ENCODE assay signal across 33 cellular contexts in genomic region chr5:84213861-84214260, GRCh38.
"Had no signal": no experiment of that assay in that cellular context is flagged by ENCODE, and none has a peak within 500 bp of the region (broad histone marks: within the 10 kb centered on the region; RNA-seq: fewer than 3 reads in every experiment).

No MANE protein-coding gene starts in this region.

- H3K4me1 Mint-ChIP-seq: activated CD4-positive, alpha-beta memory T cell treated with anti-CD3 and anti-CD28 coated beads, Interleukin-2, amount 10 ng/mL, durations not matched to agents 7 days and 5 days; activated CD4-positive, alpha-beta T cell treated with anti-CD3 and anti-CD28 coated beads for 36 hours; activated CD4-positive, alpha-beta T cell treated with anti-CD3 and anti-CD28 coated beads, Interleukin-2, amount 10 ng/mL, durations not matched to agents 24 days and 14 days; central memory CD8-positive, alpha-beta T cell; T-helper 17 cell had no signal

- H3K36me3 Mint-ChIP-seq: activated naive CD8-positive, alpha-beta T cell had no signal

- H3K27me3 Mint-ChIP-seq: activated CD4-positive, alpha-beta memory T cell treated with anti-CD3 and anti-CD28 coated beads, Interleukin-2, amount 10 ng/mL, durations not matched to agents 7 days and 5 days; activated CD4-positive, alpha-beta T cell treated with anti-CD3 and anti-CD28 coated beads for 36 hours; activated CD4-positive, alpha-beta T cell treated with anti-CD3 and anti-CD28 coated beads, Interleukin-2, amount 10 ng/mL, durations not matched to agents 24 days and 14 days; activated naive CD8-positive, alpha-beta T cell; activated T-cell treated with anti-CD3 and anti-CD28 coated beads, Interleukin-2, amount 50 U/mL, for 24 hours; central memory CD8-positive, alpha-beta T cell; dendritic cell treated with granulocyte-macrophage colony-stimulating factor and Interleukin-4, amounts not matched to agents 40 ng/mL and 50 ng/mL, for 4 days; T-helper 17 cell had no signal

- H3K9me3 Mint-ChIP-seq: activated CD4-positive, alpha-beta memory T cell treated with anti-CD3 and anti-CD28 coated beads, Interleukin-2, amount 10 ng/mL, durations not matched to agents 7 days and 5 days; activated CD4-positive, alpha-beta T cell treated with anti-CD3 and anti-CD28 coated beads, Interleukin-2, amount 10 ng/mL, durations not matched to agents 24 days and 14 days; dendritic cell treated with granulocyte-macrophage colony-stimulating factor and Interleukin-4, amounts not matched to agents 40 ng/mL and 50 ng/mL, for 4 days; T-helper 2 cell treated with Interferon-gamma antibody and Interleukin-4, amounts not matched to agents 5 μg/mL and 100 μg/mL, for 36 hours had no signal

- H3K9me3 ChIP-seq: adrenal gland, ascending aorta, gastrocnemius medialis, heart left ventricle had no signal

- DNase-seq: activated CD4-positive, alpha-beta memory T cell treated with anti-CD3 and anti-CD28 coated beads, Interleukin-2, amount 10 ng/mL, durations not matched to agents 7 days and 5 days; activated CD4-positive, alpha-beta T cell treated with anti-CD3 and anti-CD28 coated beads for 36 hours; activated CD4-positive, alpha-beta T cell treated with anti-CD3 and anti-CD28 coated beads, Interleukin-2, amount 10 ng/mL, durations not matched to agents 24 days and 14 days; activated CD4-positive, CD25-positive, alpha-beta regulatory T cell; activated CD4-positive, CD25-positive, alpha-beta regulatory T cell treated with anti-CD3 and anti-CD28 coated beads, Interleukin-2, amount 50 U/mL, for 72 hours; activated CD8-positive, alpha-beta memory T cell treated with anti-CD3 and anti-CD28 coated beads, Interleukin-2, amount 50 U/mL, for 48 hours; activated gamma-delta T cell treated with Interleukin-2 at 50 U/mL for 16 hours; activated naive CD4-positive, alpha-beta T cell treated with anti-CD3 and anti-CD28 coated beads, Interleukin-2, amount 50 U/mL, for 16 hours; activated naive CD4-positive, alpha-beta T cell treated with Interleukin-2 at 50 U/mL for 16 hours; activated T-cell treated with anti-CD3 and anti-CD28 coated beads for 4 hours; activated T-cell treated with anti-CD3 and anti-CD28 coated beads, Interleukin-2, amount 50 U/mL, for 24 hours; activated T-cell treated with anti-CD3 and anti-CD28 coated beads, Interleukin-2, amount 50 U/mL, for 72 hours; adrenal gland; brain microvascular endothelial cell; dorsolateral prefrontal cortex; effector memory CD4-positive, alpha-beta T cell; endodermal cell; foreskin keratinocyte; gastrocnemius medialis; glutamatergic neuron; heart left ventricle; T-helper 1 cell; T-helper 17 cell; T1000; WERI-Rb-1 had no signal

- FAIRE-seq: bronchial epithelial cell had no signal

- H3K4me3 Mint-ChIP-seq: activated CD4-positive, alpha-beta memory T cell treated with anti-CD3 and anti-CD28 coated beads, Interleukin-2, amount 10 ng/mL, durations not matched to agents 7 days and 5 days; activated CD4-positive, alpha-beta T cell treated with anti-CD3 and anti-CD28 coated beads for 36 hours; activated CD4-positive, alpha-beta T cell treated with anti-CD3 and anti-CD28 coated beads, Interleukin-2, amount 10 ng/mL, durations not matched to agents 24 days and 14 days; activated naive CD8-positive, alpha-beta T cell; activated T-cell treated with anti-CD3 and anti-CD28 coated beads, Interleukin-2, amount 50 U/mL, for 24 hours; activated T-cell treated with anti-CD3 and anti-CD28 coated beads, Interleukin-2, amount 50 U/mL, for 72 hours; central memory CD8-positive, alpha-beta T cell; dendritic cell treated with granulocyte-macrophage colony-stimulating factor and Interleukin-4, amounts not matched to agents 40 ng/mL and 50 ng/mL, for 4 days; endodermal cell; T-helper 17 cell; T-helper 2 cell treated with Interferon-gamma antibody and Interleukin-4, amounts not matched to agents 5 μg/mL and 100 μg/mL, for 36 hours had no signal

- ATAC-seq: activated CD4-positive, alpha-beta T cell treated with anti-CD3 and anti-CD28 coated beads for 36 hours; activated T-cell treated with anti-CD3 and anti-CD28 coated beads, Interleukin-2, amount 50 U/mL, for 72 hours; esophagus mucosa; foreskin keratinocyte; gastrocnemius medialis; heart left ventricle; T-helper 17 cell had no signal

- H3K27ac Mint-ChIP-seq: activated CD4-positive, alpha-beta memory T cell treated with anti-CD3 and anti-CD28 coated beads, Interleukin-2, amount 10 ng/mL, durations not matched to agents 7 days and 5 days; activated CD4-positive, alpha-beta T cell treated with anti-CD3 and anti-CD28 coated beads for 36 hours; activated CD4-positive, alpha-beta T cell treated with anti-CD3 and anti-CD28 coated beads, Interleukin-2, amount 10 ng/mL, durations not matched to agents 24 days and 14 days; activated naive CD8-positive, alpha-beta T cell; activated T-cell treated with anti-CD3 and anti-CD28 coated beads, Interleukin-2, amount 50 U/mL, for 24 hours; activated T-cell treated with anti-CD3 and anti-CD28 coated beads, Interleukin-2, amount 50 U/mL, for 72 hours; dendritic cell treated with granulocyte-macrophage colony-stimulating factor and Interleukin-4, amounts not matched to agents 40 ng/mL and 50 ng/mL, for 4 days; endodermal cell; T-helper 17 cell; T-helper 2 cell treated with Interferon-gamma antibody and Interleukin-4, amounts not matched to agents 5 μg/mL and 100 μg/mL, for 36 hours had no signal

- H3K27ac ChIP-seq: adrenal gland, ascending aorta, brain microvascular endothelial cell, coronary artery, foreskin keratinocyte, gastrocnemius medialis, heart left ventricle, WERI-Rb-1 had no signal

- H3K4me3 ChIP-seq: adrenal gland, ascending aorta, coronary artery, dorsolateral prefrontal cortex, gastrocnemius medialis, heart left ventricle had no signal

- H3K36me3 ChIP-seq: adrenal gland, gastrocnemius medialis, heart left ventricle, WERI-Rb-1 had no signal

- H3K4me1 ChIP-seq: adrenal gland, ascending aorta, gastrocnemius medialis, heart left ventricle had no signal

- H3K27me3 ChIP-seq: adrenal gland, ascending aorta, brain microvascular endothelial cell, dorsolateral prefrontal cortex, foreskin keratinocyte, gastrocnemius medialis, heart left ventricle had no signal
